In the genomic region with DNA sequence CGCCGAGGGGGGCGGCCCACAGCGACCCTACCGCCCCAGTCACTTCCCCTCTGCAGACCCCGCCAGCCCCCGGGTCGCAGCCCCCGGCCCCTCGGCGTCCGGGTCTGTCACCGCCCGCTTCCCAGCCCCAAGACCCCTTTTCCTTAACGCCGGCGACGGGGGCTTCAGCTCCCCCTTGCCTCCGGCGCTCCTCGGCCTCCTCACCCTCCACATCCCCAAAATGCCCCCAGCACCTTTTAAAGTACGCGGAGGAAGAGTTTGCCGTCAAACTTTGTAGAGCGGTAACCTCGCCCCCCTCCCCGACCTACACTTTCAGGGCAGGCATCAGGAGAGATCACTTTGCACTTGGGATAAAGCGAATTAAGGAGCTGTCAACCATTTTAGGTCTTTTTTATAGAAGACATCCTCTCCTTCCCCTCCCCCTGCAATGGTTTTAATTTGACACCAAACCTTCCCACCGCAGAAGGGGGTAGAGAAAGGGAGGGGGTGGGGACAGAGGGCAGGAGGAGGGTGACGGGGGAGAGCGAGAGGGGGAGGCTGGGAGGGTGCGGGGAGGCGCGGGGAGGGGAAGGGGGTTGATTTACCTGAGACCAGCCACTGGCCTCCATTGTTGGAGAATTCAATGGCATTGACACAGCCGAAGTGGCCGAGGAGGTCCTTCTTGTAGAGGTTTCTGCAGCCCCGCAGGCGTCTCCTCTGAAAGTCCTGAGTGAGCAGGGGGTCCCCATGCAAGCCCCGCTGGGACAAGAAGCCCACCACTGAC, we compare ENCODE assay signal across 8 cellular contexts. TPM values are rescaled to one million over a fixed set of nuclear protein-coding genes. Genes with fewer than 3 reads are reported as not detected.
DNase-seq lines count a peak whose midpoint lies in the region; ATAC-seq and TF ChIP-seq lines count a peak whose summit lies in the region.

No MANE protein-coding gene starts in this region.

- peaks cover 47% of the 10 kb centered on the region for H3K79me2 ChIP-seq in ACC112 (ENCODE audit: control insufficient read depth, insufficient read depth, low read length, unreplicated experiment)

- peak overlapping the region; percentile 95 for H3K4me3 Mint-ChIP-seq in activated B cell treated with CpG ODN at 0.5 μM for 24 hours

- no peak for DNase-seq in activated B cell treated with CpG ODN at 0.5 μM for 24 hours
- no peak for DNase-seq in coronary artery (ENCODE audit: low spot score)
- peak; percentile 50 to 84 (median 58) for DNase-seq in stimulated activated naive CD4-positive, alpha-beta T cell (lab: John Stamatoyannopoulos, UW)
- no peak for DNase-seq in LoVo (ENCODE audit: low spot score)

- CTCF ChIA-PET in activated B cell treated with CpG ODN at 0.5 μM for 24 hours (lab: Charles Lee) = interaction anchor here (1.0 to 3.2 kb wide), 2 partner anchors 23 to 38 kb away, joined by 4 to 11 read pairs; no protein-coding TSS in a partner anchor

- H3K36me3 ChIP-seq in ACC112 (ENCODE audit: insufficient read depth, low read length) (peaks cover 12% of the 10 kb centered on the region; the same call in 1 of the 2 replicates), KOPT-K1 (ENCODE audit: insufficient read depth, low read length) (peaks cover 25% of the 10 kb centered on the region), liver (ENCODE audit: control insufficient read depth in 4 of 4, insufficient read depth in 3 of 4, low read depth in 1 of 4, low read length in 3 of 4) (peaks cover 0 to 5% (median 0%) of the 10 kb centered on the region in 4 donors)

- peaks cover 26% of the 10 kb centered on the region for H3K4me1 ChIP-seq in ACC112 (ENCODE audit: control insufficient read depth, insufficient read depth, low read length, unreplicated experiment)
- peaks cover 5 to 21% (median 13%) of the 10 kb centered on the region in 4 donors for H3K4me1 ChIP-seq in liver (ENCODE audit: control insufficient read depth in 4 of 4, insufficient read depth in 4 of 4, low read length in 3 of 4)

- H3K27ac ChIP-seq in ACC112 (ENCODE audit: low read depth, low read length) (peak overlapping the region; percentile 63), KOPT-K1 (ENCODE audit: low read depth, low read length, poor library complexity, severe bottlenecking) (peak overlapping the region; percentile 89), coronary artery (peak overlapping the region; percentile 93), liver (ENCODE audit: low read depth in 1 of 2, low read length in 2 of 2) (peak overlapping the region; percentile 87 to 93)

- H3K4me3 ChIP-seq in ACC112 (ENCODE audit: low read depth, low read length) (peak overlapping the region; percentile 92), coronary artery (peak overlapping the region; percentile 83), liver (ENCODE audit: low read depth in 1 of 3, low read length in 3 of 3) (peak overlapping the region; percentile 69 to 96 (median 89))

- peak overlapping the region; percentile 91 for H2AFZ ChIP-seq in ACC112 (ENCODE audit: low read length, unreplicated experiment)

- TF ChIP-seq CTCF in activated B cell treated with CpG ODN at 0.5 μM for 24 hours (IDR thresholded peaks at IDR 0.05) (no peak), coronary artery (IDR thresholded peaks at IDR 0.05) (no peak), liver (IDR thresholded peaks at IDR 0.05; ENCODE audit: low read depth, low read length, missing input control) (no peak)

- H3K27me3 ChIP-seq in ACC112 (ENCODE audit: insufficient read depth, low read length) (no peaks in the 10 kb centered on the region), liver (ENCODE audit: control insufficient read depth in 4 of 4, insufficient read depth in 4 of 4, low read length in 3 of 4) (no peaks in the 10 kb centered on the region)

- H3K4me1 Mint-ChIP-seq in activated B cell treated with CpG ODN at 0.5 μM for 24 hours = peaks cover 35% of the 10 kb centered on the region

- H3K9me3 ChIP-seq in KOPT-K1 (ENCODE audit: insufficient read depth, low read length, poor library complexity, severe bottlenecking) (no peaks in the 10 kb centered on the region), liver (ENCODE audit: control insufficient read depth in 4 of 4, low read length in 3 of 4) (no peaks in the 10 kb centered on the region)

- ATAC-seq in GM18499 (IDR thresholded peaks at IDR 0.05; ENCODE audit: insufficient read depth, unreplicated experiment) = peak; percentile 3
- peak; percentile 15 for ATAC-seq in activated B cell treated with CpG ODN at 0.5 μM for 24 hours (ENCODE audit: low read depth)

- peak overlapping the region; percentile 88 to 91 for H3K9ac ChIP-seq in liver (ENCODE audit: low read depth in 1 of 2, low read length in 2 of 2)

- POLR2A ChIA-PET in activated B cell treated with CpG ODN at 0.5 μM for 24 hours (lab: Charles Lee) = interaction anchor here (0.7 to 3.5 kb wide), 6 partner anchors 16 to 1448 kb away, joined by 3 to 23 read pairs (median 8); partner anchors contain the start of genes EXD2 and SRSF5

- H3K27ac Mint-ChIP-seq in activated B cell treated with CpG ODN at 0.5 μM for 24 hours = peak overlapping the region; percentile 88

- under 1% methylated on average over 39 of the region's 39 CpGs for WGBS in liver

- no peaks in the 10 kb centered on the region for H3K9me3 Mint-ChIP-seq in activated B cell treated with CpG ODN at 0.5 μM for 24 hours

- TF ChIP-seq RAD21 in liver (IDR thresholded peaks at IDR 0.05) = no peak

- H3K36me3 Mint-ChIP-seq in activated B cell treated with CpG ODN at 0.5 μM for 24 hours (ENCODE audit: low read depth) = peaks cover 32% of the 10 kb centered on the region

- H3K27me3 Mint-ChIP-seq in activated B cell treated with CpG ODN at 0.5 μM for 24 hours = no peaks in the 10 kb centered on the region

- intact Hi-C loops in activated B cell treated with CpG ODN at 0.5 μM for 24 hours (cut with micrococcal nuclease) = loop anchor here (2.0 to 5.0 kb wide), 5 partner anchors 200 to 1910 kb away; partner anchors contain the start of genes ATP6V1D, PALS1, SRSF5 and SUSD6

TF ChIP-seq in liver, 16 proteins besides CTCF, POLR2A, EP300 and RAD21:
- TF ChIP-seq YY1 (IDR thresholded peaks at IDR 0.05) (no peak), MAX (IDR thresholded peaks at IDR 0.05) (peak; percentile 6)
TF ChIP-seq in liver: peak in this region for 1.

RNA-seq across cellular contexts. Expression of gene DCAF5, which starts 0.6 kb away (rescaled TPM):
- total RNA-seq in activated B cell treated with CpG ODN at 0.5 μM for 24 hours (44.4 and 50.8 TPM in 2 replicates), liver (10 to 100 TPM; 12.9 to 18.1 TPM)
- polyA plus RNA-seq in liver = 10 to 100 TPM; 13.8 to 15.2 TPM

RNA-seq across cellular contexts. Expression of gene EXD2, which starts 38.9 kb away (rescaled TPM):
- total RNA-seq in activated B cell treated with CpG ODN at 0.5 μM for 24 hours = 5.2 and 6.9 TPM in 2 replicates
- total RNA-seq in liver = 1 to 10 TPM; 5.3 to 8.8 TPM
- polyA plus RNA-seq in liver = 1 to 10 TPM; 4.7 to 4.8 TPM

Comparison
In these comparisons a context has a peak if more than half of its experiments do, and no peak if none do; other contexts are left out.
1. DNase-seq: peak in stimulated activated naive CD4-positive, alpha-beta T cell (6 of 6); none in activated B cell treated with CpG ODN at 0.5 μM for 24 hours (single experiment), coronary artery (single experiment) and LoVo (single experiment).
2. Peak in every context shown above with its lines, with median percentiles within 50 percentile points of each other: H3K27ac ChIP-seq and H3K4me3 ChIP-seq.